ENCODE assay signal across 27 cellular contexts in genomic region chr22:43441216-43441615, GRCh38. TPM values are rescaled to one million over a fixed set of nuclear protein-coding genes. Genes with fewer than 3 reads are reported as not detected.
"Had no signal": no experiment of that assay in that cellular context is flagged by ENCODE, and none has a peak within 500 bp of the region (broad histone marks: within the 10 kb centered on the region; RNA-seq: fewer than 3 reads in every experiment).

No MANE protein-coding gene starts in this region.

- ATAC-seq: left ventricle myocardium superior; stimulated activated naive CD8-positive, alpha-beta T cell treated with anti-CD3 and anti-CD28 coated beads, Interleukin-15, Interleukin-2, amounts not matched to agents 100 U/mL and 50 U/mL, for 24 hours; WTC11 had no signal

- DNase-seq: activated CD4-positive, alpha-beta memory T cell treated with anti-CD3 and anti-CD28 coated beads, Interleukin-2, amount 10 ng/mL, durations not matched to agents 7 days and 5 days; activated CD4-positive, alpha-beta T cell treated with anti-CD3 and anti-CD28 coated beads for 1 hour; activated CD4-positive, alpha-beta T cell treated with anti-CD3 and anti-CD28 coated beads, Interleukin-2, amount 10 ng/mL, durations not matched to agents 7 days and 5 days; activated CD8-positive, alpha-beta memory T cell treated with anti-CD3 and anti-CD28 coated beads, Interleukin-2, amount 50 U/mL, for 48 hours; activated gamma-delta T cell; activated naive CD4-positive, alpha-beta T cell treated with anti-CD3 and anti-CD28 coated beads, Interleukin-2, amount 50 U/mL, for 16 hours; activated T-cell treated with anti-CD3 and anti-CD28 coated beads, Interleukin-2, amount 50 U/mL, for 24 hours; amniotic stem cell; central memory CD4-positive, alpha-beta T cell; esophagus squamous epithelium; foreskin melanocyte; islet precursor cell; left ventricle myocardium superior; mammary epithelial cell; naive B cell; nephron progenitor cell; nucleus accumbens; right cardiac atrium; stimulated activated CD4-positive, alpha-beta T cell treated with anti-CD3 and anti-CD28 coated beads, Interleukin-2, amount 100 ng/mL, for 48 hours; stimulated activated naive CD8-positive, alpha-beta T cell treated with anti-CD3 and anti-CD28 coated beads, Interleukin-15, Interleukin-2, amounts not matched to agents 100 U/mL and 50 U/mL, for 24 hours; SW 1271; testis; transverse colon had no signal

- H3K4me1 ChIP-seq: esophagus squamous epithelium, testis, transverse colon, uterus had no signal

- H3K9me3 ChIP-seq: esophagus squamous epithelium, testis, transverse colon, uterus had no signal

- H3K4me3 ChIP-seq: esophagus squamous epithelium, hepatocyte, testis, transverse colon, uterus had no signal

- H3K36me3 ChIP-seq: esophagus squamous epithelium, transverse colon, uterus had no signal

- H3K4me2 ChIP-seq: hepatocyte had no signal

- H3K27ac ChIP-seq: epithelial cell of prostate, esophagus squamous epithelium, hepatocyte, testis, transverse colon, uterus had no signal

- H3K27me3 ChIP-seq: testis, uterus had no signal

RNA-seq across cellular contexts. Expression of gene MPPED1, which starts 29.4 kb away (rescaled TPM):
- total RNA-seq: activated CD4-positive, alpha-beta memory T cell treated with anti-CD3 and anti-CD28 coated beads, Interleukin-2, amount 10 ng/mL, durations not matched to agents 7 days and 5 days; activated CD4-positive, alpha-beta T cell treated with anti-CD3 and anti-CD28 coated beads, Interleukin-2, amount 10 ng/mL, durations not matched to agents 7 days and 5 days; esophagus squamous epithelium; left ventricle myocardium superior; mammary epithelial cell; transverse colon had no signal
